Comparison of ENCODE assay signal across 1 cellular context in genomic region chr3:118772036-118773030, GRCh38.
TF ChIP-seq lines count a peak whose summit lies in the region.

No MANE protein-coding gene starts in this region.

TF ChIP-seq in GM12878, 131 proteins besides CTCF, POLR2A, EP300 and RAD21 (continued from another document and continues in another):
- TF ChIP-seq ZNF592 (IDR thresholded peaks at IDR 0.05) (no peak), IRF4 (IDR thresholded peaks at IDR 0.05; ENCODE audit: low read depth, low read length) (peak; percentile 95), USF1 (IDR thresholded peaks at IDR 0.05; ENCODE audit: borderline replicate concordance, extremely low read length, insufficient read depth, low read depth, low read length) (no peak), PKNOX1 (IDR thresholded peaks at IDR 0.05) (no peak), EZH2 (IDR thresholded peaks at IDR 0.05; ENCODE audit: borderline replicate concordance, control insufficient read depth, low read depth, low read length) (no peak), ZNF24 (IDR thresholded peaks at IDR 0.05) (no peak), ASH2L (IDR thresholded peaks at IDR 0.05; ENCODE audit: borderline replicate concordance, low read depth) (no peak), BCLAF1 (IDR thresholded peaks at IDR 0.05) (no peak), BCL11A (IDR thresholded peaks at IDR 0.05; ENCODE audit: low read depth, low read length) (peak; percentile 94), RCOR1 (conservative IDR thresholded peaks at IDR 0.05; ENCODE audit: low read depth, low read length) (no peak), E2F8 (IDR thresholded peaks at IDR 0.05; ENCODE audit: low read depth, partially characterized antibody) (no peak), ZZZ3 (IDR thresholded peaks at IDR 0.05; ENCODE audit: control insufficient read depth, insufficient read length, low read depth) (no peak), SMAD5 (IDR thresholded peaks at IDR 0.05; ENCODE audit: low read depth) (no peak), HSF1 (IDR thresholded peaks at IDR 0.05; ENCODE audit: low read depth, low read length) (no peak), SMC3 (IDR thresholded peaks at IDR 0.05; ENCODE audit: borderline replicate concordance, low read length) (no peak; the same call in 1 of the 2 replicates), MTA3 (IDR thresholded peaks at IDR 0.05; ENCODE audit: borderline replicate concordance, low read length) (peak; percentile 94), LARP7 (IDR thresholded peaks at IDR 0.05) (no peak), STAT3 (IDR thresholded peaks at IDR 0.05; ENCODE audit: low read depth, low read length) (no peak), ATF2 (IDR thresholded peaks at IDR 0.05; ENCODE audit: low read length) (peak; percentile 83; the same call in 1 of the 2 replicates), HCFC1 (IDR thresholded peaks at IDR 0.05; ENCODE audit: low read length) (no peak), EGR1 (IDR thresholded peaks at IDR 0.05; ENCODE audit: borderline replicate concordance in 1 of 2, low read depth in 2 of 2, low read length in 2 of 2) (no peak; a peak in 1 of 3 replicates), SPI1 (IDR thresholded peaks at IDR 0.05; ENCODE audit: borderline replicate concordance, insufficient read depth, low read depth, low read length) (0 out of 2 replicates have a peak, but pooled peaks have one; percentile 14), PBX3 (IDR thresholded peaks at IDR 0.05; ENCODE audit: insufficient replicate concordance, low read depth, low read length) (no peak), ZNF217 (IDR thresholded peaks at IDR 0.05) (peak; percentile 48; the same call in 1 of the 2 replicates), MEF2A (IDR thresholded peaks at IDR 0.05; ENCODE audit: insufficient read depth, low read depth, low read length) (peak; percentile 61; the same call in 1 of the 2 replicates), FOS (IDR thresholded peaks at IDR 0.05; ENCODE audit: borderline replicate concordance, extremely low read depth, insufficient read length) (no peak), POLR2AphosphoS2 (IDR thresholded peaks at IDR 0.05; ENCODE audit: low read depth, low read length) (no peak), GATAD2B (conservative IDR thresholded peaks at IDR 0.05; ENCODE audit: low read depth) (peak; percentile 65; the same call in 1 of the 2 replicates), IKZF1 (conservative IDR thresholded peaks at IDR 0.05) (peak; percentile 99), SMARCA5 (IDR thresholded peaks at IDR 0.05) (no peak), ZBTB11 (CRISPR knock-in tag; IDR thresholded peaks at IDR 0.05) (no peak), HDAC6 (IDR thresholded peaks at IDR 0.05; ENCODE audit: unreplicated experiment) (no peak), BCL3 (IDR thresholded peaks at IDR 0.05; ENCODE audit: borderline replicate concordance, insufficient read depth, low read depth, low read length, poor library complexity, severe bottlenecking) (peak; percentile 70), SMAD1 (IDR thresholded peaks at IDR 0.05; ENCODE audit: low read depth, partially characterized antibody) (no peak), NRF1 (conservative IDR thresholded peaks at IDR 0.05; ENCODE audit: low read depth, low read length) (no peak), IKZF2 (IDR thresholded peaks at IDR 0.05) (peak; percentile 99 to 100)
